Comparison of ENCODE assay signal across 23 cellular contexts in genomic region chr2:23722255-23722654, GRCh38.
"Had no signal": no experiment of that assay in that cellular context is flagged by ENCODE, and none has a peak within 500 bp of the region (broad histone marks: within the 10 kb centered on the region; RNA-seq: fewer than 3 reads in every experiment).

No MANE protein-coding gene starts in this region.

- H3K4me3 ChIP-seq: left ventricle myocardium inferior, lung, ovary, right atrium auricular region, skin epidermis, stomach, testis, thyroid gland, transverse colon, upper lobe of left lung, vagina had no signal

- H3K27ac Mint-ChIP-seq: mesothelial cell of epicardium; naive B cell; natural killer cell treated with Interleukin-12 subunit alpha and Interleukin-12 subunit beta and Interleukin-15 and Interleukin-18, amount 100 ng/mL, for 72 hours; progenitor cell of endocrine pancreas; stimulated activated naive B cell treated with anti-CD40 and anti-IgM and Interleukin-4, amounts not matched to agents 10 μg/mL and 1 μg/mL and 100 μg/mL, for 72 hours had no signal

- H3K9me3 ChIP-seq: ovary, testis, thyroid gland had no signal

- H3K36me3 ChIP-seq: ovary, right atrium auricular region, thyroid gland had no signal

- H3K4me1 Mint-ChIP-seq: mesothelial cell of epicardium, naive B cell had no signal

- H3K4me1 ChIP-seq: stomach, testis, transverse colon had no signal

- DNase-seq: islet precursor cell; left ventricle myocardium inferior; naive B cell; ovary; stimulated activated CD4-positive, alpha-beta T cell treated with anti-CD3 and anti-CD28 coated beads, Interleukin-12 subunit alpha, Interleukin-12 subunit beta, amount 100 ng/mL, for 4 hours; stimulated activated CD4-positive, alpha-beta T cell treated with anti-CD3 and anti-CD28 coated beads, Interleukin-15, amount 100 ng/mL, for 24 hours; stimulated activated CD4-positive, alpha-beta T cell treated with anti-CD3 and anti-CD28 coated beads, Interleukin-2, amount 100 ng/mL, for 24 hours; stimulated activated CD4-positive, alpha-beta T cell treated with anti-CD3 and anti-CD28 coated beads, Interleukin-4, amount 100 ng/mL, for 1 hour; stimulated activated naive B cell treated with anti-CD40 and anti-IgM and Interleukin-4, amounts not matched to agents 10 μg/mL and 1 μg/mL and 100 μg/mL, for 72 hours; stimulated activated naive CD8-positive, alpha-beta T cell treated with anti-CD3 and anti-CD28 coated beads, Interleukin-15, Interleukin-2, amounts not matched to agents 100 U/mL and 50 U/mL, for 24 hours; stomach; testis; transverse colon; upper lobe of left lung had no signal

- ATAC-seq: natural killer cell treated with Interleukin-12 subunit alpha and Interleukin-12 subunit beta and Interleukin-15 and Interleukin-18, amount 100 ng/mL, for 72 hours; sciatic nerve; stimulated activated naive B cell treated with anti-CD40 and anti-IgM and Interleukin-4, amounts not matched to agents 10 μg/mL and 1 μg/mL and 100 μg/mL, for 72 hours; stimulated activated naive CD8-positive, alpha-beta T cell treated with anti-CD3 and anti-CD28 coated beads, Interleukin-15, Interleukin-2, amounts not matched to agents 100 U/mL and 50 U/mL, for 24 hours had no signal

- H3K27me3 Mint-ChIP-seq: naive B cell; natural killer cell treated with Interleukin-12 subunit alpha and Interleukin-12 subunit beta and Interleukin-15 and Interleukin-18, amount 100 ng/mL, for 72 hours; progenitor cell of endocrine pancreas; stimulated activated naive B cell treated with anti-CD40 and anti-IgM and Interleukin-4, amounts not matched to agents 10 μg/mL and 1 μg/mL and 100 μg/mL, for 72 hours had no signal

- H3K27me3 ChIP-seq: ovary, right atrium auricular region, stomach, testis, thyroid gland, transverse colon, upper lobe of left lung, vagina had no signal

- H3K4me3 Mint-ChIP-seq: mesothelial cell of epicardium; natural killer cell treated with Interleukin-12 subunit alpha and Interleukin-12 subunit beta and Interleukin-15 and Interleukin-18, amount 100 ng/mL, for 72 hours; stimulated activated naive B cell treated with anti-CD40 and anti-IgM and Interleukin-4, amounts not matched to agents 10 μg/mL and 1 μg/mL and 100 μg/mL, for 72 hours had no signal

- H3K27ac ChIP-seq: left ventricle myocardium inferior, ovary, right atrium auricular region, skin epidermis, stomach, testis, thyroid gland, transverse colon, upper lobe of left lung, vagina had no signal
